Comparison of ENCODE assay signal across 23 cellular contexts in genomic region chr10:74104480-74104879, GRCh38.
"Had no signal": no experiment of that assay in that cellular context is flagged by ENCODE, and none has a peak within 500 bp of the region (broad histone marks: within the 10 kb centered on the region; RNA-seq: fewer than 3 reads in every experiment).

No MANE protein-coding gene starts in this region.

- H3K9me3 ChIP-seq: prostate gland, tibial nerve had no signal

- H3K4me3 ChIP-seq: lung, prostate gland, tibial nerve had no signal

- FAIRE-seq: colon, endometrium, keratinocyte, urothelium cell line had no signal

- H3K4me3 Mint-ChIP-seq: activated B cell treated with CpG ODN at 0.5 μM for 24 hours; activated T-cell treated with anti-CD3 and anti-CD28 coated beads, Interleukin-2, amount 50 U/mL, for 4 hours; nephron; T-cell had no signal

- H3K27me3 ChIP-seq: tibial nerve had no signal

- H3K4me1 Mint-ChIP-seq: activated B cell treated with CpG ODN at 0.5 μM for 24 hours, nephron, T-cell had no signal

- H3K27ac ChIP-seq: prostate gland, tibial nerve had no signal

- H3K27me3 Mint-ChIP-seq: activated B cell treated with CpG ODN at 0.5 μM for 24 hours, T-cell had no signal

- H3K4me1 ChIP-seq: prostate gland, tibial nerve had no signal

- H3K9me3 Mint-ChIP-seq: activated B cell treated with CpG ODN at 0.5 μM for 24 hours; activated T-cell treated with anti-CD3 and anti-CD28 coated beads, Interleukin-2, amount 50 U/mL, for 4 hours; nephron; T-cell had no signal

- ATAC-seq: activated T-cell treated with anti-CD3 and anti-CD28 coated beads, Interleukin-2, amount 50 U/mL, for 4 hours; left lobe of liver; stimulated activated naive CD8-positive, alpha-beta T cell treated with anti-CD3 and anti-CD28 coated beads, Interleukin-15, Interleukin-2, amounts not matched to agents 100 U/mL and 50 U/mL, for 24 hours; T-cell had no signal

- DNase-seq: activated B cell treated with CpG ODN at 0.5 μM for 24 hours; activated CD4-positive, alpha-beta T cell treated with anti-CD3 and anti-CD28 coated beads for 4 hours; activated CD8-positive, alpha-beta memory T cell treated with anti-CD3 and anti-CD28 coated beads, Interleukin-2, amount 50 U/mL, for 4 hours; activated effector memory CD4-positive, alpha-beta T cell treated with Interleukin-2 at 50 U/mL for 16 hours; activated naive CD4-positive, alpha-beta T cell treated with anti-CD3 and anti-CD28 coated beads, Interleukin-2, amount 50 U/mL, for 16 hours; activated T-cell treated with anti-CD3 and anti-CD28 coated beads, Interleukin-2, amount 50 U/mL, for 4 hours; erythroblast; foreskin melanocyte; glutamatergic neuron; right cardiac atrium; stimulated activated CD4-positive, alpha-beta T cell treated with anti-CD3 and anti-CD28 coated beads, Interleukin-2, amount 100 ng/mL, for 24 hours; stimulated activated naive CD8-positive, alpha-beta T cell treated with anti-CD3 and anti-CD28 coated beads, Interleukin-15, Interleukin-2, amounts not matched to agents 100 U/mL and 50 U/mL, for 24 hours; T-cell; T-helper 9 cell had no signal

- H3K27ac Mint-ChIP-seq: activated B cell treated with CpG ODN at 0.5 μM for 24 hours, nephron had no signal
